In the genomic region with DNA sequence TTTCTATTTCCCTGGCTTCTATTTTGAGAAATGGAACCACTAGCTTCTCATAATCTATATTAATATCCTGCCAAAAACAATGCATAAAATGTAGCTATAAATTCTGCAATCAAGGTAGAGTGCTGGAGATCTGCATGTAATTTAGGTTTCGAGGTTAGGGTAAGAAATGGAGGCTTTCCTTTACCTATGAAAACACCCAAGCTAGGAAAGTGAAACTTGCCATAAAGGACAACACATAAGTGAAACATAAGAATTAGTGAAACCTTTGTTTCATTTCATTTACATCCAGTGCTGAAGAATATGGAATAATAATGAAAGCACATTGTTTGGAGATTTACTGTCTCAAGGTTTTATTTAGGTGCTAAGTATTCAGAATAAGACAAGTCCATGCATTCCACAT, we compare ENCODE assay signal across 21 cellular contexts. TPM values are rescaled to one million over a fixed set of nuclear protein-coding genes. Genes with fewer than 3 reads are reported as not detected.
"Had no signal": no experiment of that assay in that cellular context is flagged by ENCODE, and none has a peak within 500 bp of the region (broad histone marks: within the 10 kb centered on the region; RNA-seq: fewer than 3 reads in every experiment).

No MANE protein-coding gene starts in this region.

- H3K4me3 ChIP-seq: MG63 had no signal

- H3K9me2 ChIP-seq: SK-N-SH had no signal

- DNase-seq: KBM-7, MG63, NCI-H1092 treated with DMSO at 0.1 percent for 48 hours, NCI-H1436, NCI-H187, NCI-H2029, NCI-H2081 treated with DMSO at 0.1 percent for 48 hours, NCI-H2171, NCI-H226, NCI-H446, NCI-H510A, NCI-H524 treated with DMSO at 0.1 percent for 48 hours, NCI-H69, NCI-H774, PC-3, SHP77, SK-N-SH had no signal

- H3K4me2 ChIP-seq: SK-N-SH had no signal

- H3K9ac ChIP-seq: SK-N-SH had no signal

- H3K36me3 ChIP-seq: MG63 had no signal

- H3K27me3 ChIP-seq: MG63 had no signal

- ATAC-seq: Panc1, PC-3 had no signal

- H3K9me3 ChIP-seq: MG63, SK-N-SH had no signal

RNA-seq across cellular contexts. Expression of gene CLEC2A, which starts 9.7 kb away (rescaled TPM):
- total RNA-seq: HT-29, LHCN-M2, PC-3, SK-MEL-5 had no signal

RNA-seq across cellular contexts. Expression of gene KLRF2, which starts 41.1 kb away (rescaled TPM):
- total RNA-seq: HT-29, LHCN-M2, PC-3, SK-MEL-5 had no signal

RNA-seq across cellular contexts. Expression of gene CLEC12A, which starts 48.8 kb away (rescaled TPM):
- total RNA-seq: HT-29, LHCN-M2, PC-3, SK-MEL-5 had no signal

RNA-seq across cellular contexts. Expression of gene CLEC2B, which starts 53.3 kb away (rescaled TPM):
- total RNA-seq: HT-29, PC-3 had no signal
